ENCODE assay signal across 1 cellular context in genomic region chr2:216372761-216373291, GRCh38.
TF ChIP-seq lines count a peak whose summit lies in the region.

No MANE protein-coding gene starts in this region.

TF ChIP-seq in A549, 52 proteins besides CTCF, POLR2A, EP300 and RAD21 (continued from another document):
- TF ChIP-seq REST (IDR thresholded peaks at IDR 0.05): no peak
